In the genomic region with DNA sequence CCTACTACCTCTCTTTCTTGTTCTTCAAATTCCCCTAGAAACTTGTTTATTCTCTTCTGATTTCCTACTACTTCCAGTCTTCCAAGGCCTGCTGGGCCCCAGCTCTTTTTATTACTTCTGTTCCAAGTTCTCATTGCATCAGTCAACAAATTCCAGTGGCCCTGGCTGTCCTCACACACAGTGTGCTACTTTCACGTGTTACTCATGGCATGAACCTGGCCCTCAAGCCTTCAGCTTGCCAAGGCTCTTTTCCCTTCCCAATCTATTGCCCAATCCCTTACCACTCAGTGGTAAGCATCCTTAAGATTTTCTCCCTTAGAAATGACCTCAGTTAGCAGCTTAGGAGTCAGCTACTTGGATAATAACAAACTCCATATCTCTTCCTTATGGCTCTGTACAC, we compare ENCODE assay signal across 17 cellular contexts.
DNase-seq lines count a peak whose midpoint lies in the region; ATAC-seq lines count a peak whose summit lies in the region.
"Had no signal": no experiment of that assay in that cellular context is flagged by ENCODE, and none has a peak within 500 bp of the region (broad histone marks: within the 10 kb centered on the region; RNA-seq: fewer than 3 reads in every experiment).

No MANE protein-coding gene starts in this region.

- no peak overlapping the region for H2BK120ac ChIP-seq in mesenchymal stem cell (ENCODE audit: low read depth, low read length)

- no peak overlapping the region for H4K8ac ChIP-seq in mesenchymal stem cell (ENCODE audit: low read length)

- H3K4me1 ChIP-seq in mesenchymal stem cell (ENCODE audit: control insufficient read depth, insufficient read depth, low read depth, low read length): no peaks in the 10 kb centered on the region
- no peaks in the 10 kb centered on the region for H3K4me1 ChIP-seq in aorta (ENCODE audit: control insufficient read depth in 1 of 2, insufficient read depth in 2 of 2, low read length in 2 of 2)
- H3K4me1 ChIP-seq: gastroesophageal sphincter had no signal

- no peak overlapping the region for H3K23ac ChIP-seq in mesenchymal stem cell (ENCODE audit: low read length in 2 of 2)

- WGBS in mesenchymal stem cell: 35% methylated on average over 1 of the region's 1 CpG
- WGBS in aorta, 2 donors: 0 to 2% methylated on average over 1 of the region's 1 CpG

- no peaks in the 10 kb centered on the region for H3K36me3 ChIP-seq in mesenchymal stem cell (ENCODE audit: control insufficient read depth in 1 of 2, insufficient read depth in 2 of 2, low read depth in 1 of 2, low read length in 2 of 2)
- no peaks in the 10 kb centered on the region for H3K36me3 ChIP-seq in aorta (ENCODE audit: control insufficient read depth in 1 of 2, insufficient read depth in 2 of 2, low read length in 1 of 2)
- H3K36me3 ChIP-seq: gastroesophageal sphincter had no signal

- no peak overlapping the region for H3K14ac ChIP-seq in mesenchymal stem cell (ENCODE audit: low read length in 2 of 2)

- peak; percentile 83 for ATAC-seq in aorta (ENCODE audit: low FRiP score)
- ATAC-seq: gastroesophageal sphincter had no signal

- no peak overlapping the region for H2AFZ ChIP-seq in mesenchymal stem cell (ENCODE audit: low read depth, low read length)
- H2AFZ ChIP-seq: PC-9 had no signal

- H3K79me1 ChIP-seq in mesenchymal stem cell (replicated peaks; ENCODE audit: low read length, poor library complexity, severe bottlenecking): no peaks in the 10 kb centered on the region

- H2BK12ac ChIP-seq in mesenchymal stem cell (ENCODE audit: low read length in 2 of 2): no peak overlapping the region

- H4K91ac ChIP-seq in mesenchymal stem cell (ENCODE audit: low read length): no peak overlapping the region

- H3K4ac ChIP-seq in mesenchymal stem cell (ENCODE audit: low read depth in 1 of 2, low read length in 2 of 2): no peak overlapping the region

- H3K4me3 ChIP-seq in mesenchymal stem cell (ENCODE audit: insufficient read depth in 1 of 2, low read depth in 1 of 2, low read length in 2 of 2) (no peak overlapping the region), aorta (ENCODE audit: low read length in 2 of 2) (no peak overlapping the region)
- H3K4me3 ChIP-seq: gastroesophageal sphincter, PC-9, SK-N-MC had no signal

- DNase-seq in NCI-H226 (peak; percentile 65), fibroblast of peridontal ligament (ENCODE audit: extremely low read depth) (peak; percentile 83), mesenchymal stem cell (peak; percentile 36), aorta (peak in 1 of 2 donors; percentile 55), NOMO-1 (lab: John Stamatoyannopoulos, UW; ENCODE audit: unreplicated experiment in 2 of 2) (no peak), T-helper 9 cell (no peak), CD1c-positive myeloid dendritic cell (ENCODE audit: extremely low spot score) (no peak)
- DNase-seq: activated CD4-positive, alpha-beta T cell treated with anti-CD3 and anti-CD28 coated beads for 1 hour; central memory CD4-positive, alpha-beta T cell; effector CD8-positive, alpha-beta T cell; NCI-H146; occipital lobe; PC-9; stimulated activated CD4-positive, alpha-beta T cell treated with anti-CD3 and anti-CD28 coated beads, Interleukin-2, amount 100 ng/mL, for 48 hours had no signal

- H2BK5ac ChIP-seq in mesenchymal stem cell (ENCODE audit: low read depth, low read length, poor library complexity, severe bottlenecking): no peak overlapping the region

- no peak overlapping the region for H3K9ac ChIP-seq in mesenchymal stem cell (ENCODE audit: low read length)

- H3K27ac ChIP-seq in mesenchymal stem cell (ENCODE audit: low read length, poor library complexity, severe bottlenecking) (no peak overlapping the region), aorta (ENCODE audit: low read depth in 1 of 2, low read length in 2 of 2) (peak overlapping the region in 1 of 2 donors; percentile 17)
- H3K27ac ChIP-seq: C4-2B, gastroesophageal sphincter, PC-9, SK-N-MC had no signal

- no peak overlapping the region for H2BK15ac ChIP-seq in mesenchymal stem cell (ENCODE audit: low read depth, poor library complexity, severe bottlenecking)

- H2AK5ac ChIP-seq in mesenchymal stem cell (ENCODE audit: low read length, severe bottlenecking): no peak overlapping the region

- intact Hi-C loops in aorta (cut with DNase I): no loop called here

- H3K27me3 ChIP-seq in mesenchymal stem cell (ENCODE audit: control insufficient read depth in 1 of 2, insufficient read depth in 1 of 2, low read length in 2 of 2) (no peaks in the 10 kb centered on the region), aorta (ENCODE audit: control insufficient read depth in 1 of 2, insufficient read depth in 2 of 2, low read length in 1 of 2) (no peaks in the 10 kb centered on the region)
- H3K27me3 ChIP-seq: gastroesophageal sphincter had no signal

- no peak overlapping the region for H3K18ac ChIP-seq in mesenchymal stem cell (ENCODE audit: low read depth in 1 of 2, low read length in 2 of 2)

- no peak overlapping the region for H3K4me2 ChIP-seq in mesenchymal stem cell (ENCODE audit: low read length, poor library complexity, severe bottlenecking)
- H3K4me2 ChIP-seq: PC-9 had no signal

- H3K9me3 ChIP-seq in mesenchymal stem cell (ENCODE audit: control insufficient read depth, low read length): no peaks in the 10 kb centered on the region
- H3K9me3 ChIP-seq in aorta (ENCODE audit: control insufficient read depth, low read length): no peaks in the 10 kb centered on the region
- H3K9me3 ChIP-seq: gastroesophageal sphincter had no signal

Comparison
In these comparisons a context has a peak if more than half of its experiments do, and no peak if none do; other contexts are left out.
1. DNase-seq: peak in NCI-H226 (single experiment), fibroblast of peridontal ligament (single experiment) and mesenchymal stem cell (single experiment); none in NOMO-1 (0 of 2), T-helper 9 cell (single experiment) and CD1c-positive myeloid dendritic cell (single experiment).